In the genomic region with DNA sequence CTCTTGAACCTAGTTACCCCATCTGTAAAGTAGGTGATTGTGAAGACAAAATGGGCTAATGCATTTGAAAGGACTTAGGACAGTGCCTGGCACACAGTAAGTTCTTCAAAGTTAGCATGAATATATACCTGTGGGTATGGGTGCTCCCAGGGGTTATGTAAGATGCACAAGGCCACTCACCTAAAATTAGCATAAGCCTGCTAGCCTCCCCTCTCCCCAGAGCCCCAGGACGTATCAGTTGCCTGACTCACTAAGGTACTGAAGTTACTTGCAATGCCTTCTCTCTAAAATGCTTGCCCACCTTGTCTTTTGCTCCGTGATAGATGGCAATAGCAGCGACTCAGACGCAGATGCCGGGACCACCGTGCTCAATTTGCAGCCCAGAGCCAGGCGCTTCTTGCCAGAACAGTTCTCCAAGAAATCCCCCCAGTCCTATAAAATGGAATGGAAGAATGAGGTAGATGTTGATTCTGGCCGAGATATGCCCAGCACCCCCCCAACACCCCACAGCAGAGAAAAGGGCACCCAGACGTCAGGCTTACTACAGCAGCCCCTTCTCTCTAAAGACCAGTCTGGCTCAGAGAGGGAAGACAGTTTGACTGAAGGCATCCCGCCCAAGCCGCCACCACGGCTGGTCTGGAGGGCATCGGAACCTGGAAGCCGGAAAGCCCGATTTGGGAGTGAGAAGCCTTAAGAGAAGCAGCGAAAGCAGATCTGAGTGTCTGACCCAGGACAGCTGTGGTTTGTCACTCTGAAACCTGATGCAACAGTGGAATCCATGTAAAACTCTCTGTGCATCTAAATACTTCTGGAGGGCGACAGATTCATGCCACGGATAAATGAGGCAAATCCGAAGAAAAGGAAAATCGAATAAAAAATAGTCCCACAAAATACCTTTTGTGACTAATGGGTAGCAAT, we compare ENCODE assay signal across 21 cellular contexts.
"Had no signal": no experiment of that assay in that cellular context is flagged by ENCODE, and none has a peak within 500 bp of the region (broad histone marks: within the 10 kb centered on the region; RNA-seq: fewer than 3 reads in every experiment).

No MANE protein-coding gene starts in this region.

- H3K9me3 ChIP-seq: heart left ventricle, lower lobe of right lung, ovary, prostate gland, tibial nerve had no signal

- H3K9me3 Mint-ChIP-seq: activated CD4-positive, alpha-beta memory T cell treated with anti-CD3 and anti-CD28 coated beads for 36 hours; activated T-cell treated with anti-CD3 and anti-CD28 coated beads, Interleukin-2, amount 50 U/mL, for 24 hours; activated T-helper 17 cell treated with anti-CD3 and anti-CD28 coated beads, Interleukin-2, amount 50 U/mL, for 72 hours; naive thymus-derived CD4-positive, alpha-beta T cell; T-helper 2 cell treated with Interferon-gamma antibody and Interleukin-4, amounts not matched to agents 5 μg/mL and 100 μg/mL, for 36 hours had no signal

- H3K4me1 ChIP-seq: foreskin keratinocyte, heart left ventricle, lower lobe of right lung, prostate gland, tibial nerve had no signal

- ATAC-seq: activated T-helper 17 cell treated with anti-CD3 and anti-CD28 coated beads, Interleukin-2, amount 50 U/mL, for 72 hours; heart left ventricle; left lobe of liver; lower lobe of right lung; naive thymus-derived CD4-positive, alpha-beta T cell had no signal

- DNase-seq: activated CD4-positive, alpha-beta memory T cell treated with anti-CD3 and anti-CD28 coated beads for 36 hours; activated CD4-positive, alpha-beta T cell treated with anti-CD3 and anti-CD28 coated beads for 4 hours; activated CD8-positive, alpha-beta memory T cell treated with anti-CD3 and anti-CD28 coated beads, Interleukin-2, amount 50 U/mL, for 4 hours; activated gamma-delta T cell treated with Interleukin-2 at 50 U/mL for 16 hours; activated naive CD4-positive, alpha-beta T cell treated with anti-CD3 and anti-CD28 coated beads, Interleukin-2, amount 50 U/mL, for 16 hours; activated T-cell treated with anti-CD3 and anti-CD28 coated beads, Interleukin-2, amount 50 U/mL, for 24 hours; amygdala; caudate nucleus; heart left ventricle; lower lobe of right lung; naive thymus-derived CD4-positive, alpha-beta T cell; ovary; stimulated activated CD4-positive, alpha-beta T cell treated with anti-CD3 and anti-CD28 coated beads, Interleukin-2, amount 100 ng/mL, for 48 hours; stimulated activated naive CD4-positive, alpha-beta T cell treated with Interleukin-2 at 50 U/mL for 16 hours; T-helper 1 cell had no signal

- H3K4me3 ChIP-seq: heart left ventricle, lower lobe of right lung, ovary, prostate gland, tibial nerve had no signal

- H3K36me3 Mint-ChIP-seq: activated CD4-positive, alpha-beta memory T cell treated with anti-CD3 and anti-CD28 coated beads for 36 hours; naive thymus-derived CD4-positive, alpha-beta T cell had no signal

- H3K27ac Mint-ChIP-seq: activated CD4-positive, alpha-beta memory T cell treated with anti-CD3 and anti-CD28 coated beads for 36 hours; activated T-cell treated with anti-CD3 and anti-CD28 coated beads, Interleukin-2, amount 50 U/mL, for 24 hours; activated T-helper 17 cell treated with anti-CD3 and anti-CD28 coated beads, Interleukin-2, amount 50 U/mL, for 72 hours; naive thymus-derived CD4-positive, alpha-beta T cell; T-helper 2 cell treated with Interferon-gamma antibody and Interleukin-4, amounts not matched to agents 5 μg/mL and 100 μg/mL, for 36 hours had no signal

- H3K27me3 ChIP-seq: foreskin keratinocyte, ovary had no signal

- H3K4me1 Mint-ChIP-seq: activated T-helper 17 cell treated with anti-CD3 and anti-CD28 coated beads, Interleukin-2, amount 50 U/mL, for 72 hours; naive thymus-derived CD4-positive, alpha-beta T cell had no signal

- H3K36me3 ChIP-seq: heart left ventricle, lower lobe of right lung, ovary, prostate gland, tibial nerve had no signal

- H3K27ac ChIP-seq: foreskin keratinocyte, heart left ventricle, lower lobe of right lung, ovary, prostate gland, tibial nerve had no signal

- H3K4me3 Mint-ChIP-seq: activated CD4-positive, alpha-beta memory T cell treated with anti-CD3 and anti-CD28 coated beads for 36 hours; activated T-cell treated with anti-CD3 and anti-CD28 coated beads, Interleukin-2, amount 50 U/mL, for 24 hours; activated T-helper 17 cell treated with anti-CD3 and anti-CD28 coated beads, Interleukin-2, amount 50 U/mL, for 72 hours; naive thymus-derived CD4-positive, alpha-beta T cell; T-helper 2 cell treated with Interferon-gamma antibody and Interleukin-4, amounts not matched to agents 5 μg/mL and 100 μg/mL, for 36 hours had no signal
